Comparison of ENCODE assay signal across 35 cellular contexts in genomic region chr9:130147910-130148309, GRCh38.
"Had no signal": no experiment of that assay in that cellular context is flagged by ENCODE, and none has a peak within 500 bp of the region (broad histone marks: within the 10 kb centered on the region; RNA-seq: fewer than 3 reads in every experiment).

No MANE protein-coding gene starts in this region.

- H3K27ac Mint-ChIP-seq: activated B cell treated with CpG ODN at 0.5 μM for 24 hours; activated CD4-positive, alpha-beta memory T cell treated with anti-CD3 and anti-CD28 coated beads, Interleukin-2, amount 10 ng/mL, durations not matched to agents 7 days and 5 days; activated CD4-positive, alpha-beta T cell treated with anti-CD3 and anti-CD28 coated beads, Interleukin-2, amount 10 ng/mL, durations not matched to agents 7 days and 5 days; activated CD8-positive, alpha-beta memory T cell treated with anti-CD3 and anti-CD28 coated beads, Interleukin-2, amount 10 ng/mL, durations not matched to agents 7 days and 5 days; activated CD8-positive, alpha-beta T cell treated with anti-CD3 and anti-CD28 coated beads, Interleukin-2, amount 10 ng/mL, durations not matched to agents 7 days and 5 days; activated naive CD4-positive, alpha-beta T cell treated with anti-CD3 and anti-CD28 coated beads, Interleukin-2, amount 10 ng/mL, durations not matched to agents 7 days and 5 days; activated naive CD4-positive, alpha-beta T cell treated with anti-CD3 and anti-CD28 coated beads, Interleukin-2, amount 50 U/mL, for 24 hours; activated naive CD8-positive, alpha-beta T cell; activated naive CD8-positive, alpha-beta T cell treated with anti-CD3 and anti-CD28 coated beads, Interleukin-2, amount 10 ng/mL, durations not matched to agents 7 days and 5 days; activated naive CD8-positive, alpha-beta T cell treated with anti-CD3 and anti-CD28 coated beads, Interleukin-2, amount 50 U/mL, for 24 hours; activated T-cell treated with anti-CD3 and anti-CD28 coated beads, Interleukin-2, amount 50 U/mL, for 24 hours; activated T-helper 2 cell treated with anti-CD3 and anti-CD28 coated beads, Interferon-gamma antibody, Interleukin-2, Interleukin-4, amounts not matched to agents 10 μg/mL and 5 μg/mL and 100 μg/mL, durations not matched to agents 14 hours and 24 hours and 36 hours; T-helper 1 cell treated with Interleukin-12 subunit alpha and Interleukin-12 subunit beta and Interleukin-4 antibody, amounts not matched to agents 30 μg/mL and 1 μg/mL, for 36 hours; T-helper 2 cell treated with Interferon-gamma antibody and Interleukin-4, amounts not matched to agents 5 μg/mL and 100 μg/mL, for 36 hours had no signal

- H3K4me3 ChIP-seq: ascending aorta, cardiac muscle cell had no signal

- H3K27me3 ChIP-seq: ascending aorta, cardiac muscle cell had no signal

- DNase-seq: activated B cell treated with CpG ODN at 0.5 μM for 24 hours; activated CD4-positive, alpha-beta memory T cell treated with anti-CD3 and anti-CD28 coated beads, Interleukin-2, amount 10 ng/mL, durations not matched to agents 7 days and 5 days; activated CD4-positive, alpha-beta T cell treated with anti-CD3 and anti-CD28 coated beads for 4 hours; activated CD4-positive, alpha-beta T cell treated with anti-CD3 and anti-CD28 coated beads, Interleukin-2, amount 10 ng/mL, durations not matched to agents 7 days and 5 days; activated CD4-positive, alpha-beta T cell treated with anti-CD3 and anti-CD28 coated beads, Interleukin-2, amount 50 U/mL, for 48 hours; activated CD4-positive, CD25-positive, alpha-beta regulatory T cell treated with anti-CD3 and anti-CD28 coated beads, Interleukin-2, amount 50 U/mL, for 72 hours; activated CD8-positive, alpha-beta memory T cell treated with anti-CD3 and anti-CD28 coated beads for 24 hours; activated CD8-positive, alpha-beta memory T cell treated with anti-CD3 and anti-CD28 coated beads, Interleukin-2, amount 10 ng/mL, durations not matched to agents 7 days and 5 days; activated CD8-positive, alpha-beta memory T cell treated with anti-CD3 and anti-CD28 coated beads, Interleukin-2, amount 50 U/mL, for 48 hours; activated CD8-positive, alpha-beta T cell treated with anti-CD3 and anti-CD28 coated beads, Interleukin-2, amount 10 ng/mL, durations not matched to agents 7 days and 5 days; activated effector memory CD4-positive, alpha-beta T cell treated with Interleukin-2 at 50 U/mL for 16 hours; activated gamma-delta T cell; activated naive CD4-positive, alpha-beta T cell treated with anti-CD3 and anti-CD28 coated beads, Interleukin-2, amount 10 ng/mL, durations not matched to agents 7 days and 5 days; activated naive CD4-positive, alpha-beta T cell treated with Interleukin-2 at 50 U/mL for 16 hours; activated naive CD8-positive, alpha-beta T cell treated with anti-CD3 and anti-CD28 coated beads, Interleukin-2, amount 10 ng/mL, durations not matched to agents 7 days and 5 days; activated naive CD8-positive, alpha-beta T cell treated with anti-CD3 and anti-CD28 coated beads, Interleukin-2, amount 50 U/mL, for 24 hours; activated T-cell treated with anti-CD3 and anti-CD28 coated beads, Interleukin-2, amount 50 U/mL, for 24 hours; activated T-cell treated with anti-CD3 and anti-CD28 coated beads, Interleukin-2, amount 50 U/mL, for 48 hours; amygdala; anterior cingulate cortex; central memory CD4-positive, alpha-beta T cell; T-helper 1 cell; T-helper 2 cell; T-helper 9 cell had no signal

- H3K36me3 Mint-ChIP-seq: activated CD8-positive, alpha-beta memory T cell treated with anti-CD3 and anti-CD28 coated beads, Interleukin-2, amount 10 ng/mL, durations not matched to agents 7 days and 5 days; activated naive CD4-positive, alpha-beta T cell treated with anti-CD3 and anti-CD28 coated beads, Interleukin-2, amount 10 ng/mL, durations not matched to agents 7 days and 5 days; activated naive CD4-positive, alpha-beta T cell treated with anti-CD3 and anti-CD28 coated beads, Interleukin-2, amount 50 U/mL, for 24 hours; activated naive CD8-positive, alpha-beta T cell; activated naive CD8-positive, alpha-beta T cell treated with anti-CD3 and anti-CD28 coated beads, Interleukin-2, amount 10 ng/mL, durations not matched to agents 7 days and 5 days; brain had no signal

- H3K27ac ChIP-seq: ascending aorta, cardiac muscle cell, VCaP had no signal

- H3K4me1 Mint-ChIP-seq: activated B cell treated with CpG ODN at 0.5 μM for 24 hours had no signal

- FAIRE-seq: bronchial epithelial cell, TTC549 had no signal

- H3K9me3 ChIP-seq: ascending aorta had no signal

- ATAC-seq: activated CD8-positive, alpha-beta memory T cell treated with anti-CD3 and anti-CD28 coated beads, Interleukin-2, amount 10 ng/mL, durations not matched to agents 7 days and 5 days; activated CD8-positive, alpha-beta T cell treated with anti-CD3 and anti-CD28 coated beads, Interleukin-2, amount 10 ng/mL, durations not matched to agents 7 days and 5 days had no signal

- H3K4me3 Mint-ChIP-seq: activated B cell treated with CpG ODN at 0.5 μM for 24 hours; activated CD4-positive, alpha-beta memory T cell treated with anti-CD3 and anti-CD28 coated beads, Interleukin-2, amount 10 ng/mL, durations not matched to agents 7 days and 5 days; activated CD4-positive, alpha-beta T cell treated with anti-CD3 and anti-CD28 coated beads, Interleukin-2, amount 10 ng/mL, durations not matched to agents 7 days and 5 days; activated CD8-positive, alpha-beta memory T cell treated with anti-CD3 and anti-CD28 coated beads, Interleukin-2, amount 10 ng/mL, durations not matched to agents 7 days and 5 days; activated CD8-positive, alpha-beta T cell treated with anti-CD3 and anti-CD28 coated beads, Interleukin-2, amount 10 ng/mL, durations not matched to agents 7 days and 5 days; activated naive CD4-positive, alpha-beta T cell treated with anti-CD3 and anti-CD28 coated beads, Interleukin-2, amount 10 ng/mL, durations not matched to agents 7 days and 5 days; activated naive CD4-positive, alpha-beta T cell treated with anti-CD3 and anti-CD28 coated beads, Interleukin-2, amount 50 U/mL, for 24 hours; activated naive CD8-positive, alpha-beta T cell; activated naive CD8-positive, alpha-beta T cell treated with anti-CD3 and anti-CD28 coated beads, Interleukin-2, amount 10 ng/mL, durations not matched to agents 7 days and 5 days; activated naive CD8-positive, alpha-beta T cell treated with anti-CD3 and anti-CD28 coated beads, Interleukin-2, amount 50 U/mL, for 24 hours; activated T-cell treated with anti-CD3 and anti-CD28 coated beads, Interleukin-2, amount 50 U/mL, for 24 hours; T-helper 1 cell treated with Interleukin-12 subunit alpha and Interleukin-12 subunit beta and Interleukin-4 antibody, amounts not matched to agents 30 μg/mL and 1 μg/mL, for 36 hours; T-helper 2 cell treated with Interferon-gamma antibody and Interleukin-4, amounts not matched to agents 5 μg/mL and 100 μg/mL, for 36 hours had no signal

- H3K9me3 Mint-ChIP-seq: activated B cell treated with CpG ODN at 0.5 μM for 24 hours; activated CD4-positive, alpha-beta memory T cell treated with anti-CD3 and anti-CD28 coated beads, Interleukin-2, amount 10 ng/mL, durations not matched to agents 7 days and 5 days; activated CD4-positive, alpha-beta T cell treated with anti-CD3 and anti-CD28 coated beads, Interleukin-2, amount 10 ng/mL, durations not matched to agents 7 days and 5 days; activated naive CD4-positive, alpha-beta T cell treated with anti-CD3 and anti-CD28 coated beads, Interleukin-2, amount 10 ng/mL, durations not matched to agents 7 days and 5 days; activated naive CD4-positive, alpha-beta T cell treated with anti-CD3 and anti-CD28 coated beads, Interleukin-2, amount 50 U/mL, for 24 hours; activated naive CD8-positive, alpha-beta T cell treated with anti-CD3 and anti-CD28 coated beads, Interleukin-2, amount 10 ng/mL, durations not matched to agents 7 days and 5 days; activated naive CD8-positive, alpha-beta T cell treated with anti-CD3 and anti-CD28 coated beads, Interleukin-2, amount 50 U/mL, for 24 hours; activated T-cell treated with anti-CD3 and anti-CD28 coated beads, Interleukin-2, amount 50 U/mL, for 24 hours; activated T-helper 2 cell treated with anti-CD3 and anti-CD28 coated beads, Interferon-gamma antibody, Interleukin-2, Interleukin-4, amounts not matched to agents 10 μg/mL and 5 μg/mL and 100 μg/mL, durations not matched to agents 14 hours and 24 hours and 36 hours; T-helper 1 cell treated with Interleukin-12 subunit alpha and Interleukin-12 subunit beta and Interleukin-4 antibody, amounts not matched to agents 30 μg/mL and 1 μg/mL, for 36 hours; T-helper 2 cell treated with Interferon-gamma antibody and Interleukin-4, amounts not matched to agents 5 μg/mL and 100 μg/mL, for 36 hours had no signal

- H3K36me3 ChIP-seq: ascending aorta, cardiac muscle cell had no signal
